Comparison of ENCODE assay signal across 1 cellular context in genomic region chr12:41701943-41702601, GRCh38.
TF ChIP-seq lines count a peak whose summit lies in the region.

No MANE protein-coding gene starts in this region.

TF ChIP-seq in HEK293, 187 proteins besides CTCF, POLR2A, EP300 and RAD21 (continued from another document):
- TF ChIP-seq, protein P1, sequence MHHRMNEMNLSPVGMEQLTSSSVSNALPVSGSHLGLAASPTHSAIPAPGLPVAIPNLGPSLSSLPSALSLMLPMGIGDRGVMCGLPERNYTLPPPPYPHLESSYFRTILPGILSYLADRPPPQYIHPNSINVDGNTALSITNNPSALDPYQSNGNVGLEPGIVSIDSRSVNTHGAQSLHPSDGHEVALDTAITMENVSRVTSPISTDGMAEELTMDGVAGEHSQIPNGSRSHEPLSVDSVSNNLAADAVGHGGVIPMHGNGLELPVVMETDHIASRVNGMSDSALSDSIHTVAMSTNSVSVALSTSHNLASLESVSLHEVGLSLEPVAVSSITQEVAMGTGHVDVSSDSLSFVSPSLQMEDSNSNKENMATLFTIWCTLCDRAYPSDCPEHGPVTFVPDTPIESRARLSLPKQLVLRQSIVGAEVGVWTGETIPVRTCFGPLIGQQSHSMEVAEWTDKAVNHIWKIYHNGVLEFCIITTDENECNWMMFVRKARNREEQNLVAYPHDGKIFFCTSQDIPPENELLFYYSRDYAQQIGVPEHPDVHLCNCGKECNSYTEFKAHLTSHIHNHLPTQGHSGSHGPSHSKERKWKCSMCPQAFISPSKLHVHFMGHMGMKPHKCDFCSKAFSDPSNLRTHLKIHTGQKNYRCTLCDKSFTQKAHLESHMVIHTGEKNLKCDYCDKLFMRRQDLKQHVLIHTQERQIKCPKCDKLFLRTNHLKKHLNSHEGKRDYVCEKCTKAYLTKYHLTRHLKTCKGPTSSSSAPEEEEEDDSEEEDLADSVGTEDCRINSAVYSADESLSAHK (tag by site-specific recombination; IDR thresholded peaks at IDR 0.05): no peak
- TF ChIP-seq PATZ1 (tag by site-specific recombination; IDR thresholded peaks at IDR 0.05): no peak
- TF ChIP-seq ZNF174 (tag by site-specific recombination; IDR thresholded peaks at IDR 0.05): no peak
- no peak for TF ChIP-seq SCRT1 (tag by site-specific recombination; IDR thresholded peaks at IDR 0.05; ENCODE audit: borderline replicate concordance)
- TF ChIP-seq ZNF423 (tag by site-specific recombination; IDR thresholded peaks at IDR 0.05): no peak
- TF ChIP-seq ZFP37 (tag by site-specific recombination; IDR thresholded peaks at IDR 0.05): no peak
- no peak for TF ChIP-seq ZNF600 (tag by site-specific recombination; IDR thresholded peaks at IDR 0.05)
- TF ChIP-seq KLF9 (tag by site-specific recombination; IDR thresholded peaks at IDR 0.05; ENCODE audit: low read depth): no peak
- TF ChIP-seq, protein P2, sequence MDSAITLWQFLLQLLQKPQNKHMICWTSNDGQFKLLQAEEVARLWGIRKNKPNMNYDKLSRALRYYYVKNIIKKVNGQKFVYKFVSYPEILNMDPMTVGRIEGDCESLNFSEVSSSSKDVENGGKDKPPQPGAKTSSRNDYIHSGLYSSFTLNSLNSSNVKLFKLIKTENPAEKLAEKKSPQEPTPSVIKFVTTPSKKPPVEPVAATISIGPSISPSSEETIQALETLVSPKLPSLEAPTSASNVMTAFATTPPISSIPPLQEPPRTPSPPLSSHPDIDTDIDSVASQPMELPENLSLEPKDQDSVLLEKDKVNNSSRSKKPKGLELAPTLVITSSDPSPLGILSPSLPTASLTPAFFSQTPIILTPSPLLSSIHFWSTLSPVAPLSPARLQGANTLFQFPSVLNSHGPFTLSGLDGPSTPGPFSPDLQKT (IDR thresholded peaks at IDR 0.05; ENCODE audit: borderline replicate concordance, low read depth, low read length): no peak
- TF ChIP-seq ZNF555 (tag by site-specific recombination; conservative IDR thresholded peaks at IDR 0.05): no peak
